ENCODE assay signal across 8 cellular contexts in genomic region chr18:31241900-31242409, GRCh38.
DNase-seq lines count a peak whose midpoint lies in the region; ATAC-seq and TF ChIP-seq lines count a peak whose summit lies in the region.

No MANE protein-coding gene starts in this region.

- H2AFZ ChIP-seq in mesenchymal stem cell (ENCODE audit: low read depth, low read length), result no peak overlapping the region

- H3K18ac ChIP-seq in mesenchymal stem cell (ENCODE audit: low read depth in 1 of 2, low read length in 2 of 2), result no peak overlapping the region

- no peak overlapping the region for H3K4me3 Mint-ChIP-seq in activated T-helper 17 cell treated with anti-CD3 and anti-CD28 coated beads, Interleukin-2, amount 50 U/mL, for 72 hours

- peaks cover 0 to 3% of the 10 kb centered on the region in 2 experiments for H3K27me3 ChIP-seq in mesenchymal stem cell (ENCODE audit: control insufficient read depth in 1 of 2, insufficient read depth in 1 of 2, low read length in 2 of 2)

- H3K9me3 ChIP-seq in mesenchymal stem cell (ENCODE audit: control insufficient read depth, low read length), result no peaks in the 10 kb centered on the region

- no peak overlapping the region for H3K9ac ChIP-seq in mesenchymal stem cell (ENCODE audit: low read length)

- no peak overlapping the region for H2BK15ac ChIP-seq in mesenchymal stem cell (ENCODE audit: low read depth, poor library complexity, severe bottlenecking)

- no peaks in the 10 kb centered on the region for H3K4me1 Mint-ChIP-seq in activated T-helper 17 cell treated with anti-CD3 and anti-CD28 coated beads, Interleukin-2, amount 50 U/mL, for 72 hours

- no peak overlapping the region for H2BK120ac ChIP-seq in mesenchymal stem cell (ENCODE audit: low read depth, low read length)

- H3K27ac Mint-ChIP-seq in activated T-helper 17 cell treated with anti-CD3 and anti-CD28 coated beads, Interleukin-2, amount 50 U/mL, for 72 hours, result no peak overlapping the region

- H3K4me2 ChIP-seq in mesenchymal stem cell (ENCODE audit: low read length, poor library complexity, severe bottlenecking), result no peak overlapping the region

- H2BK5ac ChIP-seq in mesenchymal stem cell (ENCODE audit: low read depth, low read length, poor library complexity, severe bottlenecking), result no peak overlapping the region

- H3K27ac ChIP-seq in mesenchymal stem cell (ENCODE audit: low read length, poor library complexity, severe bottlenecking), result peak overlapping the region; percentile 7

- H4K8ac ChIP-seq in mesenchymal stem cell (ENCODE audit: low read length), result no peak overlapping the region

- ATAC-seq in HG03135 (IDR thresholded peaks at IDR 0.05; ENCODE audit: unreplicated experiment) (peak; percentile 51), HG03565 (IDR thresholded peaks at IDR 0.05; ENCODE audit: unreplicated experiment) (no peak)
- ATAC-seq in activated T-helper 17 cell treated with anti-CD3 and anti-CD28 coated beads, Interleukin-2, amount 50 U/mL, for 72 hours (replicated peaks), result no peak

- H3K9me3 Mint-ChIP-seq in activated T-helper 17 cell treated with anti-CD3 and anti-CD28 coated beads, Interleukin-2, amount 50 U/mL, for 72 hours, result peaks cover 3% of the 10 kb centered on the region

- H3K4me3 ChIP-seq in GM12864 (ENCODE audit: low read depth, low read length) (no peak overlapping the region), mesenchymal stem cell (ENCODE audit: insufficient read depth in 1 of 2, low read depth in 1 of 2, low read length in 2 of 2) (no peak overlapping the region)

- peak; percentile 34 for TF ChIP-seq CTCF in GM12864 (IDR thresholded peaks at IDR 0.05; ENCODE audit: low read depth, low read length, missing control alignments)

- H3K4ac ChIP-seq in mesenchymal stem cell (ENCODE audit: low read depth in 1 of 2, low read length in 2 of 2), result no peak overlapping the region

- DNase-seq in GM12864 (ENCODE audit: low read depth) (no peak), amniotic epithelial cell (ENCODE audit: low read depth) (peak; percentile 82), mesenchymal stem cell (peak; percentile 7), cerebellar cortex (ENCODE audit: low spot score) (no peak), hypothalamus (lab: John Stamatoyannopoulos, UW) (no peak)

- no peak overlapping the region for H2BK12ac ChIP-seq in mesenchymal stem cell (ENCODE audit: low read length in 2 of 2)

- H4K91ac ChIP-seq in mesenchymal stem cell (ENCODE audit: low read length), result no peak overlapping the region

- no peaks in the 10 kb centered on the region for H3K36me3 Mint-ChIP-seq in activated T-helper 17 cell treated with anti-CD3 and anti-CD28 coated beads, Interleukin-2, amount 50 U/mL, for 72 hours (ENCODE audit: low read depth)

- no peak overlapping the region for H2AK5ac ChIP-seq in mesenchymal stem cell (ENCODE audit: low read length, severe bottlenecking)

- no peaks in the 10 kb centered on the region for H3K36me3 ChIP-seq in mesenchymal stem cell (ENCODE audit: control insufficient read depth in 1 of 2, insufficient read depth in 2 of 2, low read depth in 1 of 2, low read length in 2 of 2)

- peaks cover 9% of the 10 kb centered on the region for H3K4me1 ChIP-seq in mesenchymal stem cell (ENCODE audit: control insufficient read depth, insufficient read depth, low read depth, low read length)

- no peaks in the 10 kb centered on the region for H3K79me1 ChIP-seq in mesenchymal stem cell (replicated peaks; ENCODE audit: low read length, poor library complexity, severe bottlenecking)

- no peak overlapping the region for H3K23ac ChIP-seq in mesenchymal stem cell (ENCODE audit: low read length in 2 of 2)

- H3K27me3 Mint-ChIP-seq in activated T-helper 17 cell treated with anti-CD3 and anti-CD28 coated beads, Interleukin-2, amount 50 U/mL, for 72 hours, result no peaks in the 10 kb centered on the region

- H3K14ac ChIP-seq in mesenchymal stem cell (ENCODE audit: low read length in 2 of 2), result no peak overlapping the region

- WGBS in mesenchymal stem cell, result 38% methylated on average over 2 of the region's 2 CpGs

Comparison
In these comparisons a context has a peak if more than half of its experiments do, and no peak if none do; other contexts are left out.
1. DNase-seq: peak in amniotic epithelial cell (single experiment) and mesenchymal stem cell (single experiment); none in GM12864 (single experiment), cerebellar cortex (single experiment) and hypothalamus (0 of 51).